Comparison of ENCODE assay signal across 8 cellular contexts in genomic region chrX:17689971-17690409, GRCh38. TPM values are rescaled to one million over a fixed set of nuclear protein-coding genes. Genes with fewer than 3 reads are reported as not detected.
DNase-seq lines count a peak whose midpoint lies in the region; ATAC-seq and TF ChIP-seq lines count a peak whose summit lies in the region.

No MANE protein-coding gene starts in this region.

- H3K9me3 Mint-ChIP-seq in activated B cell treated with CpG ODN at 0.5 μM for 24 hours: no peaks in the 10 kb centered on the region
- no peaks in the 10 kb centered on the region for H3K9me3 Mint-ChIP-seq in nephron

- H3K27ac Mint-ChIP-seq in activated B cell treated with CpG ODN at 0.5 μM for 24 hours (no peak overlapping the region), nephron (peak overlapping the region; percentile 73 to 89 (median 85))

- no peaks in the 10 kb centered on the region for H3K36me3 ChIP-seq in esophagus muscularis mucosa

- H3K27ac ChIP-seq in esophagus muscularis mucosa (replicated peaks in 1 of 4): no peak overlapping the region

- ATAC-seq in HG02623 (IDR thresholded peaks at IDR 0.05; ENCODE audit: unreplicated experiment) (peak; percentile 58), activated B cell treated with CpG ODN at 0.5 μM for 24 hours (ENCODE audit: low read depth) (peak; percentile 40), GM19397 (IDR thresholded peaks at IDR 0.05; ENCODE audit: unreplicated experiment) (no peak)

- no peak overlapping the region for H3K4me3 Mint-ChIP-seq in activated B cell treated with CpG ODN at 0.5 μM for 24 hours
- H3K4me3 Mint-ChIP-seq in nephron: no peak overlapping the region

- no peaks in the 10 kb centered on the region for H3K9me3 ChIP-seq in esophagus muscularis mucosa

- peaks cover 5% of the 10 kb centered on the region for H3K27me3 Mint-ChIP-seq in activated B cell treated with CpG ODN at 0.5 μM for 24 hours
- H3K27me3 Mint-ChIP-seq in nephron (ENCODE audit: low read depth): peaks cover 6% of the 10 kb centered on the region

- POLR2A ChIA-PET in activated B cell treated with CpG ODN at 0.5 μM for 24 hours (lab: Charles Lee): no interaction called here

- TF ChIP-seq CTCF in activated B cell treated with CpG ODN at 0.5 μM for 24 hours (IDR thresholded peaks at IDR 0.05) (no peak), esophagus muscularis mucosa (IDR thresholded peaks at IDR 0.05) (peak; percentile 67 to 70 (median 68)), nephron (IDR thresholded peaks at IDR 0.05; ENCODE audit: unreplicated experiment in 3 of 3) (peak; percentile 79 to 88 (median 85))

- H3K4me1 ChIP-seq in esophagus muscularis mucosa: peaks cover 0 to 4% (median 2%) of the 10 kb centered on the region in 4 donors

- no peak for TF ChIP-seq EP300 in esophagus muscularis mucosa (IDR thresholded peaks at IDR 0.05)

- WGBS in esophagus muscularis mucosa: 25% methylated on average over 4 of the region's 4 CpGs

- no peak overlapping the region for H3K4me3 ChIP-seq in esophagus muscularis mucosa

- DNase-seq in activated T-cell treated with anti-CD3 and anti-CD28 coated beads for 1 hour (ENCODE audit: low read depth) (peak; percentile 4), NCI-H2196 (lab: John Stamatoyannopoulos, UW; ENCODE audit: unreplicated experiment) (peak; percentile 66), activated B cell treated with CpG ODN at 0.5 μM for 24 hours (no peak), esophagus muscularis mucosa (ENCODE audit: extremely low spot score) (no peak)
- no peak for DNase-seq in activated T-cell treated with anti-CD3 and anti-CD28 coated beads, Interleukin-2, amount 50 U/mL, for 1 hour

- no peaks in the 10 kb centered on the region for H3K27me3 ChIP-seq in esophagus muscularis mucosa

- H3K4me1 Mint-ChIP-seq in activated B cell treated with CpG ODN at 0.5 μM for 24 hours (no peaks in the 10 kb centered on the region), nephron (peaks cover 22% of the 10 kb centered on the region)

- H3K36me3 Mint-ChIP-seq in activated B cell treated with CpG ODN at 0.5 μM for 24 hours (ENCODE audit: low read depth) (no peaks in the 10 kb centered on the region), nephron (ENCODE audit: low read depth) (peaks cover 11% of the 10 kb centered on the region)

- intact Hi-C loops in activated B cell treated with CpG ODN at 0.5 μM for 24 hours (cut with micrococcal nuclease) (no loop called here), esophagus muscularis mucosa (cut with DNase I) (loop anchor here (2.0 to 10.0 kb wide), 4 partner anchors 155 to 865 kb away; partner anchors contain the start of gene NHS)

- CTCF ChIA-PET in activated B cell treated with CpG ODN at 0.5 μM for 24 hours (lab: Charles Lee): interaction anchor here (0.6 to 1.6 kb wide), 3 partner anchors 448 to 933 kb away, joined by 4 to 5 read pairs (median 4); no protein-coding TSS in a partner anchor

- TF ChIP-seq POLR2A in esophagus muscularis mucosa (IDR thresholded peaks at IDR 0.05; ENCODE audit: low read depth): no peak

RNA-seq across cellular contexts. Expression of gene SCML1, which starts 47.3 kb away (rescaled TPM):
- total RNA-seq in activated B cell treated with CpG ODN at 0.5 μM for 24 hours (6.4 and 6.5 TPM in 2 replicates), esophagus muscularis mucosa (1 to 10 TPM; 4.8 to 8.3 (median 6.4) TPM)

Comparison
In these comparisons a context has a peak if more than half of its experiments do, and no peak if none do; other contexts are left out.
1. DNase-seq: peak in activated T-cell treated with anti-CD3 and anti-CD28 coated beads for 1 hour (single experiment) and NCI-H2196 (single experiment); none in activated T-cell treated with anti-CD3 and anti-CD28 coated beads, Interleukin-2, amount 50 U/mL, for 1 hour (single experiment), activated B cell treated with CpG ODN at 0.5 μM for 24 hours (single experiment) and esophagus muscularis mucosa (single experiment).